Comparison of ENCODE assay signal across 3 cellular contexts in genomic region chrX:93078906-93079305, GRCh38.
A peak's percentile ranks its signal among the peaks of the same experiment; 100 is the strongest.
DNase-seq lines count a peak whose midpoint lies in the region; ATAC-seq, FAIRE-seq and TF ChIP-seq lines count a peak whose summit lies in the region.
"Not testable (repeated sequence)": the region's sequence is repeated elsewhere in the genome, so short reads cannot be mapped to it uniquely, and the experiment has no call there.

No MANE protein-coding gene starts in this region.

- not testable (repeated sequence) for H2BK5ac ChIP-seq in IMR-90 (ENCODE audit: low read depth, low read length, poor library complexity, severe bottlenecking); H1 (ENCODE audit: low read depth, low read length)

- not testable (repeated sequence) for H3K4ac ChIP-seq in IMR-90 (ENCODE audit: low read depth, low read length); H1 (replicated peaks; ENCODE audit: insufficient read length, low read depth, low read length)

- TF ChIP-seq EP300 in Ishikawa (IDR thresholded peaks at IDR 0.05; ENCODE audit: borderline replicate concordance); H1 (IDR thresholded peaks at IDR 0.05; ENCODE audit: borderline replicate concordance in 1 of 2, low read depth in 2 of 2, low read length in 2 of 2): not testable (repeated sequence)

- H2BK120ac ChIP-seq in IMR-90 (ENCODE audit: low read depth, low read length); H1 (replicated peaks; ENCODE audit: low read depth, low read length): not testable (repeated sequence)

- not testable (repeated sequence) for TF ChIP-seq RAD21 in IMR-90 (IDR thresholded peaks at IDR 0.05; ENCODE audit: low read length); Ishikawa (IDR thresholded peaks at IDR 0.05; ENCODE audit: low read depth); H1 (IDR thresholded peaks at IDR 0.05 in 1 of 2, conservative IDR thresholded peaks at IDR 0.05 in 1 of 2; ENCODE audit: low read depth in 2 of 2, low read length in 2 of 2)

- WGBS in IMR-90 (ENCODE audit: extremely low coverage in 2 of 2, insufficient read length in 1 of 2), 2 experiments: no CpG with 5 or more reads among the region's 6 CpGs
- 100% methylated on average over 2 of the region's 6 CpGs; no CpG with 5 or more reads in 1 of the 2 experiments for WGBS in H1 (ENCODE audit: extremely low coverage in 1 of 2, insufficient coverage in 1 of 2, insufficient read length in 1 of 2, insufficient replicate concordance in 2 of 2, low coverage in 1 of 2, low lambda C conversion rate in 2 of 2, missing lambda C conversion rate in 1 of 2), 2 experiments

- dilution Hi-C loops in IMR-90 (cut with HindIII; ENCODE audit: low sequenced_read_pairs, unreplicated experiment): not testable (repeated sequence)

- H3K36me3 ChIP-seq in IMR-90 (ENCODE audit: control insufficient read depth, insufficient read depth, low read length); H1 (ENCODE audit: control insufficient read depth in 2 of 4, insufficient read depth in 4 of 4, low read length in 3 of 4): not testable (repeated sequence)

- H3K4me1 ChIP-seq in IMR-90 (ENCODE audit: control insufficient read depth, insufficient read depth, low read length); H1 (replicated peaks in 1 of 4; ENCODE audit: control insufficient read depth in 3 of 4, insufficient read depth in 4 of 4, low read length in 3 of 4): not testable (repeated sequence)

- DNase-seq in IMR-90; H1 (ENCODE audit: low read depth in 1 of 2, low spot score in 2 of 2): not testable (repeated sequence)

- CTCF ChIA-PET in IMR-90 (lab: Yijun Ruan, JAX); H1 (lab: Charles Lee; ENCODE audit: partially characterized antibody): not testable (repeated sequence)

- not testable (repeated sequence) for FAIRE-seq in H1 (lab: Jason Lieb, UNC)

- H3K27ac ChIP-seq in IMR-90 (ENCODE audit: insufficient read depth, low read length); H1 (ENCODE audit: low read depth, low read length): not testable (repeated sequence)

- not testable (repeated sequence) for H3K23ac ChIP-seq in IMR-90 (ENCODE audit: low read depth, low read length); H1 (ENCODE audit: insufficient read length)

- not testable (repeated sequence) for H3K4me2 ChIP-seq in IMR-90 (ENCODE audit: low read depth, low read length); H1 (ENCODE audit: insufficient read depth in 1 of 2, low read depth in 2 of 2, low read length in 2 of 2)

- H4K91ac ChIP-seq in IMR-90 (ENCODE audit: insufficient read depth, low read depth, low read length); H1 (replicated peaks; ENCODE audit: insufficient read length, low read length): not testable (repeated sequence)

- not testable (repeated sequence) for H3K27me3 ChIP-seq in IMR-90 (ENCODE audit: control insufficient read depth, insufficient read depth, low read length); H1 (replicated peaks in 1 of 4; ENCODE audit: control insufficient read depth in 3 of 4, extremely low read depth in 1 of 4, insufficient read depth in 3 of 4, low read length in 3 of 4)

- H2BK12ac ChIP-seq in H1 (ENCODE audit: low read depth, low read length): not testable (repeated sequence)

- H2BK20ac ChIP-seq in IMR-90 (ENCODE audit: low read depth, low read length); H1 (ENCODE audit: low read length): not testable (repeated sequence)

- H2BK15ac ChIP-seq in IMR-90 (ENCODE audit: low read depth, low read length); H1 (ENCODE audit: low read length): not testable (repeated sequence)

- TF ChIP-seq CTCF in IMR-90 (conservative IDR thresholded peaks at IDR 0.05; ENCODE audit: low read depth, low read length); H1 (IDR thresholded peaks at IDR 0.05; ENCODE audit: control extremely low read depth in 1 of 3, insufficient read depth in 1 of 3, low read depth in 1 of 3, low read length in 3 of 3): not testable (repeated sequence)

- not testable (repeated sequence) for BruUV-seq in IMR-90 (replicated peaks; lab: Mats Ljungman, UMichigan)

- not testable (repeated sequence) for H3K4me3 ChIP-seq in IMR-90 (ENCODE audit: insufficient read depth, low read depth, low read length); H1 (ENCODE audit: extremely low read depth in 1 of 4, insufficient read depth in 2 of 4, low read depth in 3 of 4, low read length in 4 of 4)

- ATAC-seq in IMR-90 (ENCODE audit: low read depth): not testable (repeated sequence)

- not testable (repeated sequence) for H3K18ac ChIP-seq in IMR-90 (ENCODE audit: low read depth, low read length); H1 (ENCODE audit: extremely low read depth, low read length)

- not testable (repeated sequence) for H3K9ac ChIP-seq in IMR-90 (ENCODE audit: low read depth, low read length); H1 (replicated peaks in 1 of 4; ENCODE audit: extremely low read depth in 1 of 4, low read depth in 3 of 4, low read length in 3 of 4)

- H3K56ac ChIP-seq in IMR-90 (ENCODE audit: extremely low read depth, insufficient read depth, low read length); H1 (replicated peaks; ENCODE audit: insufficient read length, low read depth, low read length): not testable (repeated sequence)

- POLR2A ChIA-PET in IMR-90 (lab: Charles Lee; ENCODE audit: unreplicated experiment): not testable (repeated sequence)
- POLR2A ChIA-PET in H1 (lab: Charles Lee; ENCODE audit: partially characterized antibody): interaction anchor here (0.7 kb wide), 1 partner anchor 1600 kb away, joined by 3 read pairs; no protein-coding TSS in a partner anchor

- in situ Hi-C loops in IMR-90 (cut with MboI; ENCODE audit: low sequenced_read_pairs): not testable (repeated sequence)

- H2AFZ ChIP-seq in IMR-90 (replicated peaks; ENCODE audit: low read length, poor library complexity); H1 (ENCODE audit: low read length): not testable (repeated sequence)

- H4K20me1 ChIP-seq in IMR-90 (ENCODE audit: insufficient read depth, low read length); H1 (replicated peaks in 1 of 2; ENCODE audit: control insufficient read depth in 1 of 2, insufficient read depth in 2 of 2, low read length in 2 of 2): not testable (repeated sequence)

- not testable (repeated sequence) for H3K79me2 ChIP-seq in H1 (ENCODE audit: control insufficient read depth in 1 of 2, insufficient read depth in 2 of 2, low read length in 2 of 2)

- H3K9me3 ChIP-seq in IMR-90 (ENCODE audit: control insufficient read depth, insufficient read depth, low read length); H1 (ENCODE audit: insufficient read depth in 2 of 2, low read depth in 1 of 2, low read length in 1 of 2): not testable (repeated sequence)

- H4K5ac ChIP-seq in IMR-90 (ENCODE audit: low read depth, low read length); H1 (ENCODE audit: insufficient read length, low read depth, low read length): not testable (repeated sequence)

- not testable (repeated sequence) for TF ChIP-seq POLR2A in IMR-90 (IDR thresholded peaks at IDR 0.05; ENCODE audit: low read depth, low read length); H1 (IDR thresholded peaks at IDR 0.05; ENCODE audit: control extremely low read depth in 1 of 2, low read depth in 2 of 2, low read length in 2 of 2)

- not testable (repeated sequence) for H3K23me2 ChIP-seq in H1 (ENCODE audit: low read depth, low read length)

- H2AK9ac ChIP-seq in IMR-90 (replicated peaks; ENCODE audit: low read depth, low read length, poor library complexity): not testable (repeated sequence)

- not testable (repeated sequence) for H3K14ac ChIP-seq in IMR-90 (replicated peaks; ENCODE audit: low read depth, low read length); H1 (ENCODE audit: insufficient read length)

- not testable (repeated sequence) for H2AK5ac ChIP-seq in IMR-90 (ENCODE audit: low read depth, low read length); H1 (ENCODE audit: low read depth, low read length)

- not testable (repeated sequence) for H3K9me1 ChIP-seq in IMR-90 (ENCODE audit: insufficient read depth, low read length)

- intact Hi-C loops in IMR-90 (cut with micrococcal nuclease): not testable (repeated sequence)

- H4K8ac ChIP-seq in IMR-90 (ENCODE audit: low read depth in 2 of 2, low read length in 2 of 2); H1 (ENCODE audit: extremely low read depth, insufficient read depth, low read length): not testable (repeated sequence)

- not testable (repeated sequence) for H3K79me1 ChIP-seq in IMR-90 (ENCODE audit: low read depth in 1 of 2, low read length in 2 of 2); H1 (ENCODE audit: low read depth, low read length)

TF ChIP-seq in IMR-90, 13 proteins besides CTCF, POLR2A, EP300 and RAD21:
- TF ChIP-seq CEBPB (IDR thresholded peaks at IDR 0.05; ENCODE audit: low read depth, low read length): peak; percentile 19; the same call in 1 of the 2 replicates

TF ChIP-seq in Ishikawa, 13 proteins besides CTCF, POLR2A, EP300 and RAD21:
- peak; percentile 43; the same call in 1 of the 2 replicates for TF ChIP-seq CEBPB (IDR thresholded peaks at IDR 0.05)
TF ChIP-seq in Ishikawa: peak in this region for 1; not testable (repeated sequence) for 12.

TF ChIP-seq in H1, 55 proteins besides CTCF, POLR2A, EP300 and RAD21:
- TF ChIP-seq CEBPB (IDR thresholded peaks at IDR 0.05; ENCODE audit: low read depth, low read length): peak; percentile 42; the same call in 1 of the 2 replicates
